Comparison of ENCODE assay signal across 2 cellular contexts in the genomic region with DNA sequence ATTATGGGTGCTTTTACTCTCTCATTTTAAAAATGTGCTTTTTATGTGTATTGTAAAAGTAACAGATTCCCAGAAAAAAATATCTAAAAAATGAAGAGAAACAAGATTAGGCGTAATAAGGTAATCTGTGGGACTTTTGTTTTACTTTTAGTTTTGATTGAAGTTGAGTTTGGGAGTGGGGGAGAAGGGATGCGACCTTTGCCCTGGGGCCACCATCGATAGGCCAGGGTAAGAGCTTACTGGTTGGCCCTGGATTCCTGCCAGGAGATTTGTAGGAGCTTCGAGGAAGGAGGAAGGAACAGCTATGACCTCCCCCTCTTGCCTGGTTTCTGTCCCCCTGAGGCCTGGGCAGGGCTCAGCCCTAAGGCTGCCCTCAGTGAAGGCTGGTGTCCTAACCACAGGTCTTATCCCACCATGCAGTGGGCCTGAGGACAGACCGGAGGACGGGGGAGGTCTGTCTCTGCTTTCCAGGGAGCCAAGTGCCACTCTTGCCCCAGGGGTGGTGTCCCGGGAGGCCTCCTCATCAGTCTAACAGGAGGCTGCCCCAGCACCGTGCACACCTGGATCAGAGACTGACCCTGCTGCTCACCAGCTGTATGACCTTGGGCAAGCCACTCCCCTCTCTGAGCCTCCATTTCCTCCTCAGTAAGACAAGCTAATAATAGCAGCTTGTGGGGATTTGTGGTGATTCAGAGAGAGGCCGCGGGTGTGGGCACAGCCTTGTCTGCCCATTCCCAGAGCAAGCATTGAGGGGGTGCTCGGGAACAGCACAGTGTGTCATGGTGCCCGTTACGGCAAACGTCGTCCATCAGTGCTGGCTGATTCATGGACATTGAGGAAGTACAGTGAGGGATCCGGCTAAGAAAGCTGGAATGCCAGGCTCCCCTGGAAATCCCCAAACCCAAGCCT.
TF ChIP-seq lines count a peak whose summit lies in the region.

No MANE protein-coding gene starts in this region.

TF ChIP-seq in K562, 482 proteins besides CTCF, POLR2A, EP300 and RAD21 (continues in another document):
- TF ChIP-seq NR2F6 (CRISPR knock-in tag; IDR thresholded peaks at IDR 0.05) (no peak), ZNF507 (tag; conservative IDR thresholded peaks at IDR 0.05) (0 out of 2 replicates have a peak, but pooled peaks have one; percentile 29), TCF7L2 (IDR thresholded peaks at IDR 0.05; ENCODE audit: low read depth, low read length) (no peak), ZNF639 (CRISPR knock-in tag; conservative IDR thresholded peaks at IDR 0.05 in 1 of 2, IDR thresholded peaks at IDR 0.05 in 1 of 2) (peak in 1 of 2 experiments; percentile 63; a peak in 2 of 4 replicates), MEF2A (IDR thresholded peaks at IDR 0.05; ENCODE audit: control insufficient read depth, low read depth, low read length) (0 out of 2 replicates have a peak, but pooled peaks have one; percentile 14), PHF21A (IDR thresholded peaks at IDR 0.05; ENCODE audit: borderline replicate concordance, low read depth) (0 out of 2 replicates have a peak, but pooled peaks have one; percentile 17), MAFF (IDR thresholded peaks at IDR 0.05; ENCODE audit: low read length) (no peak), MLX (CRISPR knock-in tag; conservative IDR thresholded peaks at IDR 0.05) (no peak), ESRRA (IDR thresholded peaks at IDR 0.05; ENCODE audit: borderline replicate concordance, low read depth) (0 out of 2 replicates have a peak, but pooled peaks have one; percentile 35), HNRNPUL1 (IDR thresholded peaks at IDR 0.05; ENCODE audit: low read length) (no peak), RBM14 (IDR thresholded peaks at IDR 0.05; ENCODE audit: borderline replicate concordance, insufficient read depth, low read depth, low read length) (no peak), TSC22D4 (tag; IDR thresholded peaks at IDR 0.05) (no peak), LARP7 (IDR thresholded peaks at IDR 0.05) (no peak), SREBF1 (IDR thresholded peaks at IDR 0.05; ENCODE audit: borderline replicate concordance, low read depth, low read length) (no peak), MAFK (IDR thresholded peaks at IDR 0.05; ENCODE audit: low read length) (no peak), ZNF212 (CRISPR knock-in tag; IDR thresholded peaks at IDR 0.05) (no peak), ZNF253 (CRISPR knock-in tag; conservative IDR thresholded peaks at IDR 0.05) (no peak), IRF2 (CRISPR knock-in tag; IDR thresholded peaks at IDR 0.05) (no peak), ZFPM2 (CRISPR knock-in tag; IDR thresholded peaks at IDR 0.05) (no peak), LCOR (CRISPR knock-in tag; IDR thresholded peaks at IDR 0.05) (no peak), POLR2B (IDR thresholded peaks at IDR 0.05; ENCODE audit: low read depth, partially characterized antibody) (no peak), NR2C2 (CRISPR knock-in tag; IDR thresholded peaks at IDR 0.05) (no peak), NR2C2 (tag; IDR thresholded peaks at IDR 0.05) (peak; percentile 84), ZFP91 (CRISPR knock-in tag; IDR thresholded peaks at IDR 0.05) (no peak)
- TF ChIP-seq, protein P1, sequence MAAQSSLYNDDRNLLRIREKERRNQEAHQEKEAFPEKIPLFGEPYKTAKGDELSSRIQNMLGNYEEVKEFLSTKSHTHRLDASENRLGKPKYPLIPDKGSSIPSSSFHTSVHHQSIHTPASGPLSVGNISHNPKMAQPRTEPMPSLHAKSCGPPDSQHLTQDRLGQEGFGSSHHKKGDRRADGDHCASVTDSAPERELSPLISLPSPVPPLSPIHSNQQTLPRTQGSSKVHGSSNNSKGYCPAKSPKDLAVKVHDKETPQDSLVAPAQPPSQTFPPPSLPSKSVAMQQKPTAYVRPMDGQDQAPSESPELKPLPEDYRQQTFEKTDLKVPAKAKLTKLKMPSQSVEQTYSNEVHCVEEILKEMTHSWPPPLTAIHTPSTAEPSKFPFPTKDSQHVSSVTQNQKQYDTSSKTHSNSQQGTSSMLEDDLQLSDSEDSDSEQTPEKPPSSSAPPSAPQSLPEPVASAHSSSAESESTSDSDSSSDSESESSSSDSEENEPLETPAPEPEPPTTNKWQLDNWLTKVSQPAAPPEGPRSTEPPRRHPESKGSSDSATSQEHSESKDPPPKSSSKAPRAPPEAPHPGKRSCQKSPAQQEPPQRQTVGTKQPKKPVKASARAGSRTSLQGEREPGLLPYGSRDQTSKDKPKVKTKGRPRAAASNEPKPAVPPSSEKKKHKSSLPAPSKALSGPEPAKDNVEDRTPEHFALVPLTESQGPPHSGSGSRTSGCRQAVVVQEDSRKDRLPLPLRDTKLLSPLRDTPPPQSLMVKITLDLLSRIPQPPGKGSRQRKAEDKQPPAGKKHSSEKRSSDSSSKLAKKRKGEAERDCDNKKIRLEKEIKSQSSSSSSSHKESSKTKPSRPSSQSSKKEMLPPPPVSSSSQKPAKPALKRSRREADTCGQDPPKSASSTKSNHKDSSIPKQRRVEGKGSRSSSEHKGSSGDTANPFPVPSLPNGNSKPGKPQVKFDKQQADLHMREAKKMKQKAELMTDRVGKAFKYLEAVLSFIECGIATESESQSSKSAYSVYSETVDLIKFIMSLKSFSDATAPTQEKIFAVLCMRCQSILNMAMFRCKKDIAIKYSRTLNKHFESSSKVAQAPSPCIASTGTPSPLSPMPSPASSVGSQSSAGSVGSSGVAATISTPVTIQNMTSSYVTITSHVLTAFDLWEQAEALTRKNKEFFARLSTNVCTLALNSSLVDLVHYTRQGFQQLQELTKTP (IDR thresholded peaks at IDR 0.05; ENCODE audit: low read depth in 1 of 2, partially characterized antibody in 2 of 2) = no peak

TF ChIP-seq in HEK293T, 16 proteins besides CTCF, POLR2A, EP300 and RAD21:
- TF ChIP-seq TARDBP (IDR thresholded peaks at IDR 0.05) = no peak
- no peak for TF ChIP-seq FOXM1 (IDR thresholded peaks at IDR 0.05; ENCODE audit: borderline replicate concordance)
- TF ChIP-seq HDGF (IDR thresholded peaks at IDR 0.05; ENCODE audit: borderline replicate concordance) = no peak
- TF ChIP-seq FOXA1 (IDR thresholded peaks at IDR 0.05) = no peak
- TF ChIP-seq BHLHE40 (IDR thresholded peaks at IDR 0.05; ENCODE audit: borderline replicate concordance) = no peak
- no peak for TF ChIP-seq LEF1 (IDR thresholded peaks at IDR 0.05; ENCODE audit: borderline replicate concordance)
- TF ChIP-seq ELF4 (IDR thresholded peaks at IDR 0.05) = no peak
- no peak for TF ChIP-seq L3MBTL2 (conservative IDR thresholded peaks at IDR 0.05)
- no peak for TF ChIP-seq FOXK2 (IDR thresholded peaks at IDR 0.05)
- TF ChIP-seq, protein P2, sequence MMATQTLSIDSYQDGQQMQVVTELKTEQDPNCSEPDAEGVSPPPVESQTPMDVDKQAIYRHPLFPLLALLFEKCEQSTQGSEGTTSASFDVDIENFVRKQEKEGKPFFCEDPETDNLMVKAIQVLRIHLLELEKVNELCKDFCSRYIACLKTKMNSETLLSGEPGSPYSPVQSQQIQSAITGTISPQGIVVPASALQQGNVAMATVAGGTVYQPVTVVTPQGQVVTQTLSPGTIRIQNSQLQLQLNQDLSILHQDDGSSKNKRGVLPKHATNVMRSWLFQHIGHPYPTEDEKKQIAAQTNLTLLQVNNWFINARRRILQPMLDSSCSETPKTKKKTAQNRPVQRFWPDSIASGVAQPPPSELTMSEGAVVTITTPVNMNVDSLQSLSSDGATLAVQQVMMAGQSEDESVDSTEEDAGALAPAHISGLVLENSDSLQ (IDR thresholded peaks at IDR 0.05) = no peak
- TF ChIP-seq SUZ12 (IDR thresholded peaks at IDR 0.05) = no peak
- TF ChIP-seq ZNF384 (IDR thresholded peaks at IDR 0.05) = no peak
- TF ChIP-seq ARNT (IDR thresholded peaks at IDR 0.05) = no peak
- no peak for TF ChIP-seq NFRKB (IDR thresholded peaks at IDR 0.05)
- no peak for TF ChIP-seq SP1 (IDR thresholded peaks at IDR 0.05)
- no peak for TF ChIP-seq CTBP1 (IDR thresholded peaks at IDR 0.05; ENCODE audit: borderline replicate concordance)
